In the genomic region with DNA sequence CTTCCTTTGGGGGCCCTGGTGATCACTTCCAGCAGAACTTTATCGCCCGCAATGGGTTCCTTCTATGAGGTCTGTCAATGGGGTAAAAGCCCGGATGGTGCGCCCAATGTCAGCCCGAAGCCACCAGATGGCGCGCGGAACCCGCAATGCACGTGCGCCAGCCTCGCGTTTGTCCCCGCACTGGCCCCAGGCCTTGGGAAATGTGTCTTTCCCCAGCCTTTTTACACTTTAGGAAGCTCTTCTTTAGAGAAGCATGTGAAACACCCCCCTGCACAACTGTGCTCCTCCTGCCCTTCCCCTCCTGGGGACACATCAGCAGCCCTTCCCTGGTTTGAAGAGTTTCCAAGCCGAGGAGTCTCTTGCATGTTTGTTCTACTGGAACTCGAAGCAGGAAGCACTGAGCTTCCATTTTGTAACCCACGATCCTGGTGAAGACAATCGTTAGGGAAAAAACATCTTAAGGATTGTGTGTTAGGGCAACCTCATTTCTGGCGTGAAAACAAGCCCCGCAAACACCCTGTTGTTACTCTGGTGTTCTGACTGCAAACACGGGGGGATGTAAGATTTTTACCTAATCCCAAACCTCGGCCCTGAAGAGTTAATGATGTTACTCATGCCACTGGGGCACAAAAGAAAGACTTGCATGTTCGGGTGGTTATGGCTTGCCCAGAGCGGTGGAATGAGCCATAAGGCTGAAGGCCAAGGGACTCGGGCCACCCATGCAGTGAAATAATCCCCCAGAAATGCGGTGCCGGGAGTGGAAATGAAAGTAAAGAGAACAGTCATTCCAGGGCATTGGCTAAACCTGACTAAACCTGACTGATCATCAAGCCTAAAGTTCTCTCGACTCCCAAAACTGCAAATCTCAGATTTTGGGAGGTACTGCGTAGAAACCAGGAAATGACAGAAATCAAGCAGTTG, we compare ENCODE assay signal across 8 cellular contexts. TPM values are rescaled to one million over a fixed set of nuclear protein-coding genes. Genes with fewer than 3 reads are reported as not detected.
A peak's percentile ranks its signal among the peaks of the same experiment; 100 is the strongest.
DNase-seq lines count a peak whose midpoint lies in the region; ATAC-seq and TF ChIP-seq lines count a peak whose summit lies in the region.

No MANE protein-coding gene starts in this region.

- H3K27ac ChIP-seq in spleen: peak overlapping the region in 7 of 8 donors; percentile 61 to 81 (median 73)

- no peaks in the 10 kb centered on the region for H3K27me3 ChIP-seq in spleen (replicated peaks in 1 of 7)

- intact Hi-C loops in spleen (cut with DNase I; ENCODE audit: low total_unique reads): loop anchor here (2.0 to 5.0 kb wide), 2 partner anchors 98 to 583 kb away; no protein-coding TSS in a partner anchor

- ATAC-seq in HG02852 (IDR thresholded peaks at IDR 0.05; ENCODE audit: unreplicated experiment): peak; percentile 37
- no peak for ATAC-seq in HG03457 (IDR thresholded peaks at IDR 0.05; ENCODE audit: unreplicated experiment)

- peak; percentile 82 for TF ChIP-seq CTCF in WI38 (IDR thresholded peaks at IDR 0.05; ENCODE audit: low read depth, low read length)
- peak; percentile 81 to 95 (median 93) for TF ChIP-seq CTCF in spleen (IDR thresholded peaks at IDR 0.05 in 8 of 11, conservative IDR thresholded peaks at IDR 0.05 in 3 of 11)

- H3K36me3 ChIP-seq in spleen: no peaks in the 10 kb centered on the region

- peaks cover 6 to 31% (median 23%) of the 10 kb centered on the region in 6 donors for H3K4me1 ChIP-seq in spleen

- in situ Hi-C loops in T47D (cut with HindIII; ENCODE audit: low pct_unique_long_range_greater_than_20kb, low sequenced_read_pairs): loop anchor here (25.0 kb wide), 1 partner anchor 588 kb away; no protein-coding TSS in a partner anchor

- WGBS in spleen, 5 donors: 27 to 32% (median 31%) methylated on average over 28 to 29 of the region's 29 CpGs

- no peak for TF ChIP-seq POLR2A in spleen (IDR thresholded peaks at IDR 0.05)

- peak; percentile 82 for DNase-seq in GDM1 (lab: John Stamatoyannopoulos, UW)
- peak; percentile 77 for DNase-seq in NCI-H2196 (lab: John Stamatoyannopoulos, UW; ENCODE audit: unreplicated experiment)
- DNase-seq in T47D (ENCODE audit: low read depth in 1 of 2, low spot score in 1 of 2): peak; percentile 67 to 91
- DNase-seq in islet precursor cell: peak; percentile 92
- peak; percentile 96 for DNase-seq in spleen

- H3K4me3 ChIP-seq in WI38 (ENCODE audit: low read depth, low read length) (peak overlapping the region; percentile 27), spleen (peak overlapping the region in 2 of 8 donors; percentile 3 to 49)

- H3K9me3 ChIP-seq in spleen: no peaks in the 10 kb centered on the region

RNA-seq across cellular contexts. Expression of a gene that starts 20.4 kb away (rescaled TPM):
- total RNA-seq in spleen: 10 to 100 TPM; 27.1 to 41.7 (median 38.9) TPM
- 10 to 100 TPM; 41.1 to 99.7 (median 50.1) TPM for polyA plus RNA-seq in spleen
